Comparison of ENCODE assay signal across 17 cellular contexts in the genomic region with DNA sequence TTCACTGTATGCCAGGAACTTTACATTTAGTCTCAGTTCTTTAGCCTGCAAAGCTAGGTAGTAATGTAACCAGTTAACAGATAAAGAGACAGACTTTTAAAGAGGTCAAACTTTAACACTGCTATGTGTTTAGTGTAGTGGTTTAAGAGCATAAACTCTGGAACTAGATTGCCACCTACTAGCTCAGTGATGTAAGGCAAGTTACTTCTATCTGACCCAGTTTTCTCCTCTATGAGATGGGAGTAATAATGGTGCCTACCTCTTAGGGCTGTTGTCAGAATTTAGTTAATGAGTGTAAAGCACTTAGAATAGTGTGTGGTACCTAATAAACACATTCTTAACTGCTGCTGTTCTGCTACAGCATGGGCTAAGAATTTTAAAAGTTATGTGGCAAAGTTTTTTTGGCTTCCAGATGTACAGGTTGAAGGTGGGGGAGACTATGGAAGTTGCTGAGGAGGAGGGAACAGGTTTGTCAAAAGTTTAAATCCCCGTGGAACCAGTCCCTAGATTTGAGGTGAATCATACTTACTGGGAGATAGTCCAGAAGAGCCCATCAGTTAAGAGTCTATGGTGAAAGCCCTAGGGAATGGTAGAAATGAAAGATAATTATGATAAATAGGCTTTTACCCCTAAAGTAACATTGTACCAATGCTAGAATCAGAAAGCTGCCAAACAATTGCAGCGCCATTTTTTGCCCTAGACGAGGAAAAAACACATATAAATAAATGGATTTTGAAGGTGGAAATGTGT. TPM values are rescaled to one million over a fixed set of nuclear protein-coding genes. Genes with fewer than 3 reads are reported as not detected.
DNase-seq lines count a peak whose midpoint lies in the region; ATAC-seq and TF ChIP-seq lines count a peak whose summit lies in the region.
"Had no signal": no experiment of that assay in that cellular context is flagged by ENCODE, and none has a peak within 500 bp of the region (broad histone marks: within the 10 kb centered on the region; RNA-seq: fewer than 3 reads in every experiment).

No MANE protein-coding gene starts in this region.

- no peak for ATAC-seq in GM18868 (IDR thresholded peaks at IDR 0.05; ENCODE audit: unreplicated experiment)
- ATAC-seq: right cardiac atrium; stimulated activated effector memory CD8-positive, alpha-beta T cell treated with anti-CD3 and anti-CD28 coated beads, Interleukin-12 subunit alpha, Interleukin-12 subunit beta, amount 100 ng/mL, for 72 hours had no signal

- H3K4me3 Mint-ChIP-seq in Calu3 (ENCODE audit: low read depth, unreplicated experiment) = no peak overlapping the region
- no peak overlapping the region for H3K4me3 Mint-ChIP-seq in chondrocyte (ENCODE audit: unreplicated experiment)
- no peak overlapping the region for H3K4me3 Mint-ChIP-seq in nephron progenitor cell
- H3K4me3 Mint-ChIP-seq: activated B cell treated with CpG ODN at 0.5 μM for 24 hours; activated naive CD8-positive, alpha-beta T cell; stimulated activated effector memory CD8-positive, alpha-beta T cell treated with anti-CD3 and anti-CD28 coated beads, Interleukin-12 subunit alpha, Interleukin-12 subunit beta, amount 100 ng/mL, for 72 hours had no signal

- TF ChIP-seq CTCF in Calu3 (IDR thresholded peaks at IDR 0.05; ENCODE audit: unreplicated experiment) = no peak
- TF ChIP-seq CTCF in chondrocyte (IDR thresholded peaks at IDR 0.05) = no peak
- TF ChIP-seq CTCF in nephron progenitor cell (IDR thresholded peaks at IDR 0.05) = no peak

- no peaks in the 10 kb centered on the region for H3K9me3 Mint-ChIP-seq in Calu3 (ENCODE audit: low read depth, unreplicated experiment)
- H3K9me3 Mint-ChIP-seq in chondrocyte (ENCODE audit: low read depth) = no peaks in the 10 kb centered on the region
- no peaks in the 10 kb centered on the region for H3K9me3 Mint-ChIP-seq in nephron progenitor cell
- H3K9me3 Mint-ChIP-seq: activated B cell treated with CpG ODN at 0.5 μM for 24 hours; stimulated activated effector memory CD8-positive, alpha-beta T cell treated with anti-CD3 and anti-CD28 coated beads, Interleukin-12 subunit alpha, Interleukin-12 subunit beta, amount 100 ng/mL, for 72 hours had no signal

- H3K4me1 Mint-ChIP-seq in Calu3 (ENCODE audit: low read depth, unreplicated experiment) = peaks cover 45% of the 10 kb centered on the region
- peaks cover 69% of the 10 kb centered on the region for H3K4me1 Mint-ChIP-seq in chondrocyte (ENCODE audit: low read depth)
- H3K4me1 Mint-ChIP-seq in nephron progenitor cell = peaks cover 57% of the 10 kb centered on the region

- H3K27ac Mint-ChIP-seq in Calu3 (ENCODE audit: unreplicated experiment) = peak overlapping the region; percentile 27
- peak overlapping the region; percentile 69 for H3K27ac Mint-ChIP-seq in chondrocyte (ENCODE audit: unreplicated experiment)
- peak overlapping the region; percentile 64 for H3K27ac Mint-ChIP-seq in nephron progenitor cell
- H3K27ac Mint-ChIP-seq: activated B cell treated with CpG ODN at 0.5 μM for 24 hours; activated naive CD8-positive, alpha-beta T cell; stimulated activated effector memory CD8-positive, alpha-beta T cell treated with anti-CD3 and anti-CD28 coated beads, Interleukin-12 subunit alpha, Interleukin-12 subunit beta, amount 100 ng/mL, for 72 hours had no signal

- BruUV-seq in Calu3 (replicated peaks; lab: Mats Ljungman, UMichigan) = no TSS peak

- intact Hi-C loops in Calu3 (cut with micrococcal nuclease; ENCODE audit: unreplicated experiment) = no loop called here

- H3K27me3 Mint-ChIP-seq in Calu3 (ENCODE audit: unreplicated experiment) (no peaks in the 10 kb centered on the region), chondrocyte (ENCODE audit: low read depth) (no peaks in the 10 kb centered on the region), nephron progenitor cell (ENCODE audit: low read depth, poor library complexity) (no peaks in the 10 kb centered on the region)
- H3K27me3 Mint-ChIP-seq: activated B cell treated with CpG ODN at 0.5 μM for 24 hours; activated naive CD8-positive, alpha-beta T cell had no signal

- DNase-seq in Calu3 = no peak
- DNase-seq in NCI-H226 = peak; percentile 79
- DNase-seq in chondrocyte (ENCODE audit: low spot score) = no peak
- no peak for DNase-seq in nephron progenitor cell
- no peak for DNase-seq in kidney tubule cell (ENCODE audit: low spot score)
- DNase-seq in NCI-H1436 treated with DMSO at 0.1 percent for 48 hours (lab: John Stamatoyannopoulos, UW) = no peak
- no peak for DNase-seq in activated CD8-positive, alpha-beta memory T cell treated with anti-CD3 and anti-CD28 coated beads, Interleukin-2, amount 50 U/mL, for 48 hours
- DNase-seq: activated B cell treated with CpG ODN at 0.5 μM for 24 hours; activated CD8-positive, alpha-beta memory T cell treated with anti-CD3 and anti-CD28 coated beads, Interleukin-2, amount 50 U/mL, for 4 hours; colonic mucosa; Karpas-422; NCI-H1930; right cardiac atrium; stimulated activated CD4-positive, alpha-beta T cell treated with anti-CD3 and anti-CD28 coated beads, Interleukin-4, amount 100 ng/mL, for 1 hour had no signal

- peaks cover 5% of the 10 kb centered on the region for H3K36me3 Mint-ChIP-seq in Calu3 (ENCODE audit: insufficient read depth, unreplicated experiment)
- peaks cover 4% of the 10 kb centered on the region for H3K36me3 Mint-ChIP-seq in chondrocyte (ENCODE audit: low read depth)
- H3K36me3 Mint-ChIP-seq in nephron progenitor cell (ENCODE audit: low read depth) = peaks cover 41% of the 10 kb centered on the region

- CTCF ChIA-PET in Calu3 (lab: Charles Lee) = interaction anchor here (1.0 kb wide), 1 partner anchor 81 kb away, joined by 3 read pairs; no protein-coding TSS in a partner anchor

RNA-seq across cellular contexts. Expression of a gene that starts 13.9 kb away (rescaled TPM):
- total RNA-seq in Calu3 (2022) (40.9 and 49.7 TPM in 2 replicates), chondrocyte (39.8 to 48.2 TPM (median 42.9 TPM) in 3 replicates)
